31 cellular contexts compared by ENCODE assay signal in genomic region chr2:220219371-220219770, GRCh38.
A peak's percentile ranks its signal among the peaks of the same experiment; 100 is the strongest.
DNase-seq lines count a peak whose midpoint lies in the region; ATAC-seq and TF ChIP-seq lines count a peak whose summit lies in the region.
"Had no signal": no experiment of that assay in that cellular context is flagged by ENCODE, and none has a peak within 500 bp of the region (broad histone marks: within the 10 kb centered on the region; RNA-seq: fewer than 3 reads in every experiment).

No MANE protein-coding gene starts in this region.

- in situ Hi-C loops in ACHN (cut with HindIII; ENCODE audit: low pct_ligation_motif_present, low pct_unique_long_range_greater_than_20kb, low sequenced_read_pairs): no loop called here

- no peaks in the 10 kb centered on the region for H3K4me1 ChIP-seq in esophagus (ENCODE audit: control insufficient read depth in 2 of 2, insufficient read depth in 2 of 2, low read length in 1 of 2)
- H3K4me1 ChIP-seq in colonic mucosa: no peaks in the 10 kb centered on the region
- H3K4me1 ChIP-seq: thyroid gland had no signal

- H3K9me3 ChIP-seq in esophagus (ENCODE audit: control insufficient read depth in 2 of 2, insufficient read depth in 1 of 2, low read depth in 1 of 2, low read length in 1 of 2): no peaks in the 10 kb centered on the region
- H3K9me3 ChIP-seq in colonic mucosa: no peaks in the 10 kb centered on the region
- H3K9me3 ChIP-seq: A549, MG63, SK-N-SH, thyroid gland had no signal

- intact Hi-C loops in colonic mucosa (cut with DNase I): no loop called here

- no peak for TF ChIP-seq CTCF in colonic mucosa (IDR thresholded peaks at IDR 0.05)

- H3K4me3 ChIP-seq in esophagus (ENCODE audit: low read depth in 1 of 2, low read length in 2 of 2): no peak overlapping the region
- no peak overlapping the region for H3K4me3 ChIP-seq in colonic mucosa
- H3K4me3 ChIP-seq: A549, MG63, thyroid gland had no signal

- H3K27me3 ChIP-seq in esophagus (ENCODE audit: control insufficient read depth in 1 of 2, insufficient read depth in 2 of 2, low read length in 2 of 2) (no peaks in the 10 kb centered on the region), colonic mucosa (no peaks in the 10 kb centered on the region)
- H3K27me3 ChIP-seq: MG63, thyroid gland had no signal

- DNase-seq in SIG-M5 treated with dmso at 0.1 percent for 504 hours (lab: John Stamatoyannopoulos, UW; ENCODE audit: unreplicated experiment): peak; percentile 14
- no peak for DNase-seq in SIG-M5 (lab: John Stamatoyannopoulos, UW)
- DNase-seq in NCI-H748 (lab: John Stamatoyannopoulos, UW; ENCODE audit: unreplicated experiment): peak; percentile 86
- DNase-seq in colonic mucosa: no peak
- DNase-seq in activated gamma-delta T cell treated with Interleukin-2 at 50 U/mL for 16 hours: no peak
- no peak for DNase-seq in ACHN
- DNase-seq: activated CD4-positive, alpha-beta T cell treated with anti-CD3 and anti-CD28 coated beads for 1 hour; activated CD8-positive, alpha-beta T cell treated with anti-CD3 and anti-CD28 coated beads, Interleukin-2, amount 10 ng/mL, durations not matched to agents 7 days and 5 days; activated effector memory CD4-positive, alpha-beta T cell treated with anti-CD3 and anti-CD28 coated beads, Interleukin-2, amount 50 U/mL, for 16 hours; CD8-positive, alpha-beta T cell; central memory CD4-positive, alpha-beta T cell; DMS79 treated with DMSO at 0.1 percent for 48 hours; endodermal cell; GF-D8; H9; KBM-7; left ventricle myocardium superior; MG63; naive thymus-derived CD4-positive, alpha-beta T cell; NCI-H1105 treated with DMSO at 0.1 percent for 48 hours; NCI-H526 treated with DMSO at 0.1 percent for 48 hours; RPMI8226; SK-N-SH; stimulated activated CD4-positive, alpha-beta T cell treated with anti-CD3 and anti-CD28 coated beads, Interleukin-1b, Interleukin-23, amount 100 ng/mL, for 48 hours; stimulated activated CD8-positive, alpha-beta memory T cell treated with anti-CD3 and anti-CD28 coated beads, Interleukin-4, amount 100 ng/mL, for 48 hours; stimulated activated naive CD8-positive, alpha-beta T cell treated with anti-CD3 and anti-CD28 coated beads, Interleukin-15, amount 100 ng/mL, for 72 hours; T-helper 2 cell; thyroid gland had no signal

- peak overlapping the region; percentile 71 to 87 for H3K27ac ChIP-seq in esophagus (ENCODE audit: low read depth in 2 of 2, low read length in 1 of 2)
- H3K27ac ChIP-seq in colonic mucosa: no peak overlapping the region
- H3K27ac ChIP-seq: A549, thyroid gland had no signal

- no peak overlapping the region for H3K9ac ChIP-seq in colonic mucosa (ENCODE audit: low read depth in 2 of 2, low read length in 2 of 2)
- H3K9ac ChIP-seq: SK-N-SH had no signal

- ATAC-seq in GM18858 (IDR thresholded peaks at IDR 0.05; ENCODE audit: unreplicated experiment): no peak
- ATAC-seq: A549; activated CD8-positive, alpha-beta T cell treated with anti-CD3 and anti-CD28 coated beads, Interleukin-2, amount 10 ng/mL, durations not matched to agents 7 days and 5 days; CD8-positive, alpha-beta T cell; left ventricle myocardium superior; naive thymus-derived CD4-positive, alpha-beta T cell; stimulated activated naive CD8-positive, alpha-beta T cell treated with anti-CD3 and anti-CD28 coated beads, Interleukin-15, amount 100 ng/mL, for 72 hours had no signal

- H3K36me3 ChIP-seq in esophagus (ENCODE audit: control insufficient read depth in 2 of 2, insufficient read depth in 2 of 2, low read length in 1 of 2) (no peaks in the 10 kb centered on the region), colonic mucosa (no peaks in the 10 kb centered on the region)
- H3K36me3 ChIP-seq: MG63, thyroid gland had no signal

Comparison
In these comparisons a context has a peak if more than half of its experiments do, and no peak if none do; other contexts are left out.
1. DNase-seq: peak in SIG-M5 treated with dmso at 0.1 percent for 504 hours (single experiment) and NCI-H748 (single experiment); none in SIG-M5 (single experiment), colonic mucosa (single experiment), activated gamma-delta T cell treated with Interleukin-2 at 50 U/mL for 16 hours (single experiment) and ACHN (single experiment).